In genomic region chr11:64410396-64410718, GRCh38 we compare ENCODE assay signal across 14 cellular contexts. TPM values are rescaled to one million over a fixed set of nuclear protein-coding genes. Genes with fewer than 3 reads are reported as not detected.
DNase-seq lines count a peak whose midpoint lies in the region; ATAC-seq and TF ChIP-seq lines count a peak whose summit lies in the region.
"Had no signal": no experiment of that assay in that cellular context is flagged by ENCODE, and none has a peak within 500 bp of the region (broad histone marks: within the 10 kb centered on the region; RNA-seq: fewer than 3 reads in every experiment).

No MANE protein-coding gene starts in this region.

- H3K4me1 ChIP-seq in neural progenitor cell: peaks cover 41% of the 10 kb centered on the region

- peak overlapping the region; percentile 44 for H3K4me3 Mint-ChIP-seq in dendritic cell treated with granulocyte-macrophage colony-stimulating factor and Interleukin-4, amounts not matched to agents 40 ng/mL and 50 ng/mL, for 4 days
- H3K4me3 Mint-ChIP-seq in neural progenitor cell: no peak overlapping the region

- H3K79me2 ChIP-seq in neural progenitor cell (ENCODE audit: low read depth): no peaks in the 10 kb centered on the region

- intact Hi-C loops in dendritic cell treated with granulocyte-macrophage colony-stimulating factor and Interleukin-4, amounts not matched to agents 40 ng/mL and 50 ng/mL, for 4 days (cut with micrococcal nuclease): loop anchor here (5.0 kb wide), 1 partner anchor 37 kb away; no protein-coding TSS in a partner anchor
- intact Hi-C loops in sciatic nerve (cut with DNase I): no loop called here

- peak overlapping the region; percentile 20 for H3K27ac Mint-ChIP-seq in dendritic cell treated with granulocyte-macrophage colony-stimulating factor and Interleukin-4, amounts not matched to agents 40 ng/mL and 50 ng/mL, for 4 days
- H3K27ac Mint-ChIP-seq in neural progenitor cell: peak overlapping the region; percentile 64

- peaks cover 4% of the 10 kb centered on the region for H3K27me3 Mint-ChIP-seq in dendritic cell treated with granulocyte-macrophage colony-stimulating factor and Interleukin-4, amounts not matched to agents 40 ng/mL and 50 ng/mL, for 4 days
- peaks cover 2% of the 10 kb centered on the region for H3K27me3 Mint-ChIP-seq in neural progenitor cell (ENCODE audit: insufficient read depth, low read depth)

- no peak overlapping the region for H3K4me3 ChIP-seq in neural progenitor cell

- no peak for ATAC-seq in GM18517 (IDR thresholded peaks at IDR 0.05; ENCODE audit: unreplicated experiment)
- no peak for ATAC-seq in sciatic nerve
- ATAC-seq: HCT116 had no signal

- no peaks in the 10 kb centered on the region for H4K20me1 ChIP-seq in neural progenitor cell (ENCODE audit: low read depth)

- H3F3A ChIP-seq in neural progenitor cell (ENCODE audit: low read depth): peaks cover 25% of the 10 kb centered on the region

- no peak overlapping the region for H3K9ac ChIP-seq in neural progenitor cell

- H3K36me3 ChIP-seq in neural progenitor cell: no peaks in the 10 kb centered on the region

- peaks cover 37% of the 10 kb centered on the region for H3K4me1 Mint-ChIP-seq in dendritic cell treated with granulocyte-macrophage colony-stimulating factor and Interleukin-4, amounts not matched to agents 40 ng/mL and 50 ng/mL, for 4 days (ENCODE audit: low read depth)
- H3K4me1 Mint-ChIP-seq in neural progenitor cell: peaks cover 52% of the 10 kb centered on the region

- no peaks in the 10 kb centered on the region for H3K9me3 Mint-ChIP-seq in dendritic cell treated with granulocyte-macrophage colony-stimulating factor and Interleukin-4, amounts not matched to agents 40 ng/mL and 50 ng/mL, for 4 days
- no peaks in the 10 kb centered on the region for H3K9me3 Mint-ChIP-seq in neural progenitor cell

- no peak for TF ChIP-seq CTCF in neural progenitor cell (IDR thresholded peaks at IDR 0.05)

- no peak overlapping the region for H3K4me2 ChIP-seq in neural progenitor cell

- DNase-seq in NCI-H2171 treated with DMSO at 0.1 percent for 48 hours (lab: John Stamatoyannopoulos, UW) (peak; percentile 81), NCI-H2171 (lab: John Stamatoyannopoulos, UW) (no peak), neural progenitor cell (ENCODE audit: low spot score) (no peak), NCI-H1694 treated with DMSO at 0.1 percent for 48 hours (lab: John Stamatoyannopoulos, UW) (no peak), sciatic nerve (ENCODE audit: low spot score) (no peak), NCI-H1092 treated with DMSO at 0.1 percent for 48 hours (lab: John Stamatoyannopoulos, UW) (no peak)
- DNase-seq: DND-41, NCI-H1436, NCI-H2029 treated with DMSO at 0.1 percent for 48 hours, NCI-H510A treated with DMSO at 0.1 percent for 48 hours had no signal

- no peak overlapping the region for H3K27ac ChIP-seq in neural progenitor cell
- H3K27ac ChIP-seq: 22Rv1 had no signal

- H3K36me3 Mint-ChIP-seq in dendritic cell treated with granulocyte-macrophage colony-stimulating factor and Interleukin-4, amounts not matched to agents 40 ng/mL and 50 ng/mL, for 4 days (ENCODE audit: low read depth): no peaks in the 10 kb centered on the region
- H3K36me3 Mint-ChIP-seq in neural progenitor cell: no peaks in the 10 kb centered on the region

- H3K9me3 ChIP-seq in neural progenitor cell (ENCODE audit: low read depth): no peaks in the 10 kb centered on the region

- no peak overlapping the region for H2AFZ ChIP-seq in neural progenitor cell (replicated peaks)

- H3K27me3 ChIP-seq in neural progenitor cell: no peaks in the 10 kb centered on the region

RNA-seq across cellular contexts. Expression of gene RPS6KA4, which starts 51.4 kb away (rescaled TPM):
- total RNA-seq in neural progenitor cell (ENCODE audit: low replicate concordance) (12.7 and 16.9 TPM in 2 replicates), sciatic nerve (23.8 TPM)
